17 cellular contexts compared by ENCODE assay signal in genomic region chr4:8532245-8532781, GRCh38. TPM values are rescaled to one million over a fixed set of nuclear protein-coding genes. Genes with fewer than 3 reads are reported as not detected.
"Had no signal": no experiment of that assay in that cellular context is flagged by ENCODE, and none has a peak within 500 bp of the region (broad histone marks: within the 10 kb centered on the region; RNA-seq: fewer than 3 reads in every experiment).

No MANE protein-coding gene starts in this region.

- H3K27ac Mint-ChIP-seq: activated CD4-positive, alpha-beta T cell treated with anti-CD3 and anti-CD28 coated beads for 36 hours; activated naive CD4-positive, alpha-beta T cell treated with anti-CD3 and anti-CD28 coated beads, Interleukin-2, amount 10 ng/mL, durations not matched to agents 7 days and 5 days; activated T-helper 17 cell treated with anti-CD3 and anti-CD28 coated beads, Interleukin-2, amount 50 U/mL, for 72 hours; naive B cell had no signal

- H3K9me3 ChIP-seq: adrenal gland, pancreas had no signal

- DNase-seq: activated CD4-positive, alpha-beta T cell treated with anti-CD3 and anti-CD28 coated beads for 36 hours; activated naive CD4-positive, alpha-beta T cell treated with anti-CD3 and anti-CD28 coated beads, Interleukin-2, amount 10 ng/mL, durations not matched to agents 7 days and 5 days; adrenal gland; caudate nucleus; effector CD4-positive, alpha-beta T cell; heart right ventricle; midbrain; naive B cell; retina; T-helper 9 cell had no signal

- H3K4me1 Mint-ChIP-seq: activated CD4-positive, alpha-beta T cell treated with anti-CD3 and anti-CD28 coated beads for 36 hours; activated naive CD4-positive, alpha-beta T cell treated with anti-CD3 and anti-CD28 coated beads, Interleukin-2, amount 10 ng/mL, durations not matched to agents 7 days and 5 days; activated T-helper 17 cell treated with anti-CD3 and anti-CD28 coated beads, Interleukin-2, amount 50 U/mL, for 72 hours; naive B cell had no signal

- H3K4me3 Mint-ChIP-seq: activated CD4-positive, alpha-beta T cell treated with anti-CD3 and anti-CD28 coated beads for 36 hours; activated naive CD4-positive, alpha-beta T cell treated with anti-CD3 and anti-CD28 coated beads, Interleukin-2, amount 10 ng/mL, durations not matched to agents 7 days and 5 days; activated T-helper 17 cell treated with anti-CD3 and anti-CD28 coated beads, Interleukin-2, amount 50 U/mL, for 72 hours had no signal

- H3K4me3 ChIP-seq: adrenal gland, coronary artery, heart right ventricle, pancreas, skin epidermis had no signal

- H3K27me3 ChIP-seq: adrenal gland, pancreas had no signal

- H3K27me3 Mint-ChIP-seq: activated CD4-positive, alpha-beta T cell treated with anti-CD3 and anti-CD28 coated beads for 36 hours; activated naive CD4-positive, alpha-beta T cell treated with anti-CD3 and anti-CD28 coated beads, Interleukin-2, amount 10 ng/mL, durations not matched to agents 7 days and 5 days had no signal

- H3K36me3 ChIP-seq: adrenal gland, heart right ventricle, pancreas had no signal

- H3K36me3 Mint-ChIP-seq: activated naive CD4-positive, alpha-beta T cell treated with anti-CD3 and anti-CD28 coated beads, Interleukin-2, amount 10 ng/mL, durations not matched to agents 7 days and 5 days had no signal

- H3K9me3 Mint-ChIP-seq: activated T-helper 17 cell treated with anti-CD3 and anti-CD28 coated beads, Interleukin-2, amount 50 U/mL, for 72 hours had no signal

- FAIRE-seq: frontal cortex, pancreas had no signal

- ATAC-seq: activated CD4-positive, alpha-beta T cell treated with anti-CD3 and anti-CD28 coated beads for 36 hours; activated T-helper 17 cell treated with anti-CD3 and anti-CD28 coated beads, Interleukin-2, amount 50 U/mL, for 72 hours; heart right ventricle; pancreas had no signal

- H3K27ac ChIP-seq: adrenal gland, coronary artery, heart right ventricle, skin epidermis had no signal

RNA-seq across cellular contexts. Expression of gene GPR78, which starts 47.9 kb away (rescaled TPM):
- total RNA-seq: activated CD4-positive, alpha-beta T cell treated with anti-CD3 and anti-CD28 coated beads for 36 hours; activated T-helper 17 cell treated with anti-CD3 and anti-CD28 coated beads, Interleukin-2, amount 50 U/mL, for 72 hours; kidney epithelial cell; lower leg skin; pancreas had no signal
